ENCODE assay signal across 1 cellular context in the genomic region with DNA sequence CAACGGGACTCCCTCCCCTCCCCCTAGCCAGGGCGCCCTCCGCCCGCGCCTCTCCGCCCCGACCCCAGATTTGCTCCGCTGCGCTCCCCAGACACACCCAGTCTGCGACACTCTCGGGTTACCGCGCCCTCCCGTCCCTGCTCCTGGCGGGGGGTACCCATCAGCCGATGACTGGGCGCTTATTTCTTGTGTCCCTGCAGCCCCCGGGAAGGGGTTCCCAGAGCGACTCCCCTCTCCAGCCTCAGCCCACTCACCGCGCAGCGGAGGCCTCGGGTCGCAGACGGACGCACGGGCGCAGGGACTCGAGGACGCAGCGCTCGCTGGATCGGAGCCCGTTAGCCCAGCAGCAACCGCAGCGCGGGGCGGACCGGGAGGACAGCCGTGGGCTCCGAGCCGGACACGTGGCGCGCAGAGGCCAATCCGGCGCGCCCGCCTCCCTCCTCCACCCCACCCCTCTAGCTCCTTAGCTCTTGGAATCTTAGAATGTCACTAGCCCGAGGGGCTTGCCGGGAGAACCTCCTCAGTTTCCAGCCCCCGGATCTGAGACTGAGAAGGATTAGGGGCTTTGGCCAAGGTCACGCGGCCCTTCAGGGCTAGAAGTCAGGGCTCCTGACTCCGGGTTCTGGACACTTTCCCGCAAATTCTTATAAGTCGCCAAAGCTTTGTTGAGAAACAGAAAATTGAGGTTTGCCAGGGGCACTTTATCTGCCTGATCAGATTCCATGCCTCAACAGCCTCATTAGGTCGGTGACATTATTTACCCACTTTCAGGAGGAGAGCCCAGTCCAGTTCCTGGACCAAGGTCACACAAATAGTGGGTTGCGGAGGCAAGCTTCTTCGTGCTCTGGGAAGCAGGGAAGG.
TF ChIP-seq lines count a peak whose summit lies in the region.

A gene (minus strand): TSS at position 354 of the 861 bp plus-strand sequence. CDS start 9,878 bp downstream, outside the sequence.

TF ChIP-seq in K562, 482 proteins besides CTCF, POLR2A, EP300 and RAD21 (continued from another document and continues in another):
- TF ChIP-seq, protein P1, sequence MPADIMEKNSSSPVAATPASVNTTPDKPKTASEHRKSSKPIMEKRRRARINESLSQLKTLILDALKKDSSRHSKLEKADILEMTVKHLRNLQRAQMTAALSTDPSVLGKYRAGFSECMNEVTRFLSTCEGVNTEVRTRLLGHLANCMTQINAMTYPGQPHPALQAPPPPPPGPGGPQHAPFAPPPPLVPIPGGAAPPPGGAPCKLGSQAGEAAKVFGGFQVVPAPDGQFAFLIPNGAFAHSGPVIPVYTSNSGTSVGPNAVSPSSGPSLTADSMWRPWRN (IDR thresholded peaks at IDR 0.05; ENCODE audit: low read depth) = no peak
- TF ChIP-seq, protein P2, sequence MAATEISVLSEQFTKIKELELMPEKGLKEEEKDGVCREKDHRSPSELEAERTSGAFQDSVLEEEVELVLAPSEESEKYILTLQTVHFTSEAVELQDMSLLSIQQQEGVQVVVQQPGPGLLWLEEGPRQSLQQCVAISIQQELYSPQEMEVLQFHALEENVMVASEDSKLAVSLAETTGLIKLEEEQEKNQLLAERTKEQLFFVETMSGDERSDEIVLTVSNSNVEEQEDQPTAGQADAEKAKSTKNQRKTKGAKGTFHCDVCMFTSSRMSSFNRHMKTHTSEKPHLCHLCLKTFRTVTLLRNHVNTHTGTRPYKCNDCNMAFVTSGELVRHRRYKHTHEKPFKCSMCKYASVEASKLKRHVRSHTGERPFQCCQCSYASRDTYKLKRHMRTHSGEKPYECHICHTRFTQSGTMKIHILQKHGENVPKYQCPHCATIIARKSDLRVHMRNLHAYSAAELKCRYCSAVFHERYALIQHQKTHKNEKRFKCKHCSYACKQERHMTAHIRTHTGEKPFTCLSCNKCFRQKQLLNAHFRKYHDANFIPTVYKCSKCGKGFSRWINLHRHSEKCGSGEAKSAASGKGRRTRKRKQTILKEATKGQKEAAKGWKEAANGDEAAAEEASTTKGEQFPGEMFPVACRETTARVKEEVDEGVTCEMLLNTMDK (IDR thresholded peaks at IDR 0.05; ENCODE audit: borderline replicate concordance, insufficient read depth, low read depth, low read length, poor library complexity, severe bottlenecking) = no peak
- TF ChIP-seq, protein P3, sequence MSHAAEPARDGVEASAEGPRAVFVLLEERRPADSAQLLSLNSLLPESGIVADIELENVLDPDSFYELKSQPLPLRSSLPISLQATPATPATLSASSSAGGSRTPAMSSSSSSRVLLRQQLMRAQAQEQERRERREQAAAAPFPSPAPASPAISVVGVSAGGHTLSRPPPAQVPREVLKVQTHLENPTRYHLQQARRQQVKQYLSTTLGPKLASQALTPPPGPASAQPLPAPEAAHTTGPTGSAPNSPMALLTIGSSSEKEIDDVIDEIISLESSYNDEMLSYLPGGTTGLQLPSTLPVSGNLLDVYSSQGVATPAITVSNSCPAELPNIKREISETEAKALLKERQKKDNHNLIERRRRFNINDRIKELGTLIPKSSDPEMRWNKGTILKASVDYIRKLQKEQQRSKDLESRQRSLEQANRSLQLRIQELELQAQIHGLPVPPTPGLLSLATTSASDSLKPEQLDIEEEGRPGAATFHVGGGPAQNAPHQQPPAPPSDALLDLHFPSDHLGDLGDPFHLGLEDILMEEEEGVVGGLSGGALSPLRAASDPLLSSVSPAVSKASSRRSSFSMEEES (CRISPR knock-in tag; IDR thresholded peaks at IDR 0.05) = no peak
- TF ChIP-seq RCOR1 (IDR thresholded peaks at IDR 0.05; ENCODE audit: borderline replicate concordance in 1 of 2, low read depth in 2 of 2, low read length in 2 of 2) (peak in 1 of 2 experiments; percentile 35; a peak in 1 of 4 replicates), ZNF253 (CRISPR knock-in tag; conservative IDR thresholded peaks at IDR 0.05) (no peak), POLR2AphosphoS5 (IDR thresholded peaks at IDR 0.05; ENCODE audit: control insufficient read depth, insufficient read depth, low read depth, low read length) (no peak), HDGF (IDR thresholded peaks at IDR 0.05) (no peak), KDM1A (IDR thresholded peaks at IDR 0.05) (no peak), STAT5B (CRISPR knock-in tag; IDR thresholded peaks at IDR 0.05) (no peak), POLR3A (IDR thresholded peaks at IDR 0.05; ENCODE audit: borderline replicate concordance, extremely low read depth, insufficient read depth, insufficient read length) (no peak), TAF9B (IDR thresholded peaks at IDR 0.05; ENCODE audit: partially characterized antibody) (no peak), NEUROD1 (IDR thresholded peaks at IDR 0.05; ENCODE audit: borderline replicate concordance, low read depth, low read length, partially characterized antibody) (no peak), CBX2 (IDR thresholded peaks at IDR 0.05; ENCODE audit: insufficient read depth, low read length, poor library complexity, severe bottlenecking) (no peak), RBM39 (optimal IDR thresholded peaks at IDR 0.05; ENCODE audit: low read depth, low read length) (no peak), KAT8 (IDR thresholded peaks at IDR 0.05; ENCODE audit: low read depth) (no peak), GATAD2A (IDR thresholded peaks at IDR 0.05) (peak; percentile 35; the same call in 1 of the 2 replicates), TCF7 (IDR thresholded peaks at IDR 0.05; ENCODE audit: borderline replicate concordance) (no peak), MCM3 (IDR thresholded peaks at IDR 0.05) (no peak), SRSF1 (IDR thresholded peaks at IDR 0.05; ENCODE audit: low read depth, low read length) (no peak), ILK (tag; IDR thresholded peaks at IDR 0.05; ENCODE audit: borderline replicate concordance, low read depth) (no peak), SUPT5H (IDR thresholded peaks at IDR 0.05) (no peak), ZBTB1 (CRISPR knock-in tag; IDR thresholded peaks at IDR 0.05; ENCODE audit: borderline replicate concordance, low read depth) (peak; percentile 52), IRF2 (CRISPR knock-in tag; IDR thresholded peaks at IDR 0.05) (no peak), ZFP1 (CRISPR knock-in tag; IDR thresholded peaks at IDR 0.05) (no peak), ZC3H8 (IDR thresholded peaks at IDR 0.05) (no peak), ZNF695 (CRISPR knock-in tag; IDR thresholded peaks at IDR 0.05) (no peak), RBFOX2 (IDR thresholded peaks at IDR 0.05; ENCODE audit: low read depth, low read length) (peak; percentile 66), ZNF408 (CRISPR knock-in tag; IDR thresholded peaks at IDR 0.05; ENCODE audit: low read depth) (no peak), NCOA2 (IDR thresholded peaks at IDR 0.05; ENCODE audit: partially characterized antibody in 2 of 2) (no peak), SMARCB1 (IDR thresholded peaks at IDR 0.05; ENCODE audit: insufficient read length, low read depth) (no peak)
- TF ChIP-seq, protein P4, sequence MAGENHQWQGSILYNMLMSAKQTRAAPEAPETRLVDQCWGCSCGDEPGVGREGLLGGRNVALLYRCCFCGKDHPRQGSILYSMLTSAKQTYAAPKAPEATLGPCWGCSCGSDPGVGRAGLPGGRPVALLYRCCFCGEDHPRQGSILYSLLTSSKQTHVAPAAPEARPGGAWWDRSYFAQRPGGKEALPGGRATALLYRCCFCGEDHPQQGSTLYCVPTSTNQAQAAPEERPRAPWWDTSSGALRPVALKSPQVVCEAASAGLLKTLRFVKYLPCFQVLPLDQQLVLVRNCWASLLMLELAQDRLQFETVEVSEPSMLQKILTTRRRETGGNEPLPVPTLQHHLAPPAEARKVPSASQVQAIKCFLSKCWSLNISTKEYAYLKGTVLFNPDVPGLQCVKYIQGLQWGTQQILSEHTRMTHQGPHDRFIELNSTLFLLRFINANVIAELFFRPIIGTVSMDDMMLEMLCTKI (IDR thresholded peaks at IDR 0.05; ENCODE audit: partially characterized antibody) = no peak
- TF ChIP-seq, protein P5, sequence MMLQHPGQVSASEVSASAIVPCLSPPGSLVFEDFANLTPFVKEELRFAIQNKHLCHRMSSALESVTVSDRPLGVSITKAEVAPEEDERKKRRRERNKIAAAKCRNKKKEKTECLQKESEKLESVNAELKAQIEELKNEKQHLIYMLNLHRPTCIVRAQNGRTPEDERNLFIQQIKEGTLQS (IDR thresholded peaks at IDR 0.05) = no peak
- TF ChIP-seq, protein P5 (CRISPR knock-in tag; conservative IDR thresholded peaks at IDR 0.05) = no peak
- TF ChIP-seq, protein P6, sequence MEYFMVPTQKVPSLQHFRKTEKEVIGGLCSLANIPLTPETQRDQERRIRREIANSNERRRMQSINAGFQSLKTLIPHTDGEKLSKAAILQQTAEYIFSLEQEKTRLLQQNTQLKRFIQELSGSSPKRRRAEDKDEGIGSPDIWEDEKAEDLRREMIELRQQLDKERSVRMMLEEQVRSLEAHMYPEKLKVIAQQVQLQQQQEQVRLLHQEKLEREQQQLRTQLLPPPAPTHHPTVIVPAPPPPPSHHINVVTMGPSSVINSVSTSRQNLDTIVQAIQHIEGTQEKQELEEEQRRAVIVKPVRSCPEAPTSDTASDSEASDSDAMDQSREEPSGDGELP (CRISPR knock-in tag; IDR thresholded peaks at IDR 0.05; ENCODE audit: borderline replicate concordance) = peak; percentile 74; the same call in 1 of the 2 replicates
- TF ChIP-seq, protein P7, sequence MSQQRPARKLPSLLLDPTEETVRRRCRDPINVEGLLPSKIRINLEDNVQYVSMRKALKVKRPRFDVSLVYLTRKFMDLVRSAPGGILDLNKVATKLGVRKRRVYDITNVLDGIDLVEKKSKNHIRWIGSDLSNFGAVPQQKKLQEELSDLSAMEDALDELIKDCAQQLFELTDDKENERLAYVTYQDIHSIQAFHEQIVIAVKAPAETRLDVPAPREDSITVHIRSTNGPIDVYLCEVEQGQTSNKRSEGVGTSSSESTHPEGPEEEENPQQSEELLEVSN (IDR thresholded peaks at IDR 0.05; ENCODE audit: borderline replicate concordance in 1 of 2, extremely low read depth in 1 of 2, insufficient read depth in 1 of 2, insufficient read length in 1 of 2, low read depth in 1 of 2, low read length in 1 of 2, poor library complexity in 1 of 2, severe bottlenecking in 1 of 2) = peak; percentile 91 to 98
- TF ChIP-seq, protein P8, sequence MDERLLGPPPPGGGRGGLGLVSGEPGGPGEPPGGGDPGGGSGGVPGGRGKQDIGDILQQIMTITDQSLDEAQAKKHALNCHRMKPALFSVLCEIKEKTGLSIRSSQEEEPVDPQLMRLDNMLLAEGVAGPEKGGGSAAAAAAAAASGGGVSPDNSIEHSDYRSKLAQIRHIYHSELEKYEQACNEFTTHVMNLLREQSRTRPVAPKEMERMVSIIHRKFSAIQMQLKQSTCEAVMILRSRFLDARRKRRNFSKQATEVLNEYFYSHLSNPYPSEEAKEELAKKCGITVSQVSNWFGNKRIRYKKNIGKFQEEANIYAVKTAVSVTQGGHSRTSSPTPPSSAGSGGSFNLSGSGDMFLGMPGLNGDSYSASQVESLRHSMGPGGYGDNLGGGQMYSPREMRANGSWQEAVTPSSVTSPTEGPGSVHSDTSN (CRISPR knock-in tag; IDR thresholded peaks at IDR 0.05; ENCODE audit: low read depth) = no peak
- TF ChIP-seq, protein P8 (tag; conservative IDR thresholded peaks at IDR 0.05; ENCODE audit: low read depth) = no peak
- TF ChIP-seq, protein P9, sequence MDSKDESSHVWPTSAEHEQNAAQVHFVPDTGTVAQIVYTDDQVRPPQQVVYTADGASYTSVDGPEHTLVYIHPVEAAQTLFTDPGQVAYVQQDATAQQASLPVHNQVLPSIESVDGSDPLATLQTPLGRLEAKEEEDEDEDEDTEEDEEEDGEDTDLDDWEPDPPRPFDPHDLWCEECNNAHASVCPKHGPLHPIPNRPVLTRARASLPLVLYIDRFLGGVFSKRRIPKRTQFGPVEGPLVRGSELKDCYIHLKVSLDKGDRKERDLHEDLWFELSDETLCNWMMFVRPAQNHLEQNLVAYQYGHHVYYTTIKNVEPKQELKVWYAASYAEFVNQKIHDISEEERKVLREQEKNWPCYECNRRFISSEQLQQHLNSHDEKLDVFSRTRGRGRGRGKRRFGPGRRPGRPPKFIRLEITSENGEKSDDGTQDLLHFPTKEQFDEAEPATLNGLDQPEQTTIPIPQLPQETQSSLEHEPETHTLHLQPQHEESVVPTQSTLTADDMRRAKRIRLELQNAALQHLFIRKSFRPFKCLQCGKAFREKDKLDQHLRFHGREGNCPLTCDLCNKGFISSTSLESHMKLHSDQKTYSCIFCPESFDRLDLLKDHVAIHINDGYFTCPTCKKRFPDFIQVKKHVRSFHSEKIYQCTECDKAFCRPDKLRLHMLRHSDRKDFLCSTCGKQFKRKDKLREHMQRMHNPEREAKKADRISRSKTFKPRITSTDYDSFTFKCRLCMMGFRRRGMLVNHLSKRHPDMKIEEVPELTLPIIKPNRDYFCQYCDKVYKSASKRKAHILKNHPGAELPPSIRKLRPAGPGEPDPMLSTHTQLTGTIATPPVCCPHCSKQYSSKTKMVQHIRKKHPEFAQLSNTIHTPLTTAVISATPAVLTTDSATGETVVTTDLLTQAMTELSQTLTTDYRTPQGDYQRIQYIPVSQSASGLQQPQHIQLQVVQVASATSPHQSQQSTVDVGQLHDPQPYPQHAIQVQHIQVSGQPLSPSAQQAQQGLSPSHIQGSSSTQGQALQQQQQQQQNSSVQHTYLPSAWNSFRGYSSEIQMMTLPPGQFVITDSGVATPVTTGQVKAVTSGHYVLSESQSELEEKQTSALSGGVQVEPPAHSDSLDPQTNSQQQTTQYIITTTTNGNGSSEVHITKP (IDR thresholded peaks at IDR 0.05; ENCODE audit: partially characterized antibody) = no peak
- TF ChIP-seq, protein P10, sequence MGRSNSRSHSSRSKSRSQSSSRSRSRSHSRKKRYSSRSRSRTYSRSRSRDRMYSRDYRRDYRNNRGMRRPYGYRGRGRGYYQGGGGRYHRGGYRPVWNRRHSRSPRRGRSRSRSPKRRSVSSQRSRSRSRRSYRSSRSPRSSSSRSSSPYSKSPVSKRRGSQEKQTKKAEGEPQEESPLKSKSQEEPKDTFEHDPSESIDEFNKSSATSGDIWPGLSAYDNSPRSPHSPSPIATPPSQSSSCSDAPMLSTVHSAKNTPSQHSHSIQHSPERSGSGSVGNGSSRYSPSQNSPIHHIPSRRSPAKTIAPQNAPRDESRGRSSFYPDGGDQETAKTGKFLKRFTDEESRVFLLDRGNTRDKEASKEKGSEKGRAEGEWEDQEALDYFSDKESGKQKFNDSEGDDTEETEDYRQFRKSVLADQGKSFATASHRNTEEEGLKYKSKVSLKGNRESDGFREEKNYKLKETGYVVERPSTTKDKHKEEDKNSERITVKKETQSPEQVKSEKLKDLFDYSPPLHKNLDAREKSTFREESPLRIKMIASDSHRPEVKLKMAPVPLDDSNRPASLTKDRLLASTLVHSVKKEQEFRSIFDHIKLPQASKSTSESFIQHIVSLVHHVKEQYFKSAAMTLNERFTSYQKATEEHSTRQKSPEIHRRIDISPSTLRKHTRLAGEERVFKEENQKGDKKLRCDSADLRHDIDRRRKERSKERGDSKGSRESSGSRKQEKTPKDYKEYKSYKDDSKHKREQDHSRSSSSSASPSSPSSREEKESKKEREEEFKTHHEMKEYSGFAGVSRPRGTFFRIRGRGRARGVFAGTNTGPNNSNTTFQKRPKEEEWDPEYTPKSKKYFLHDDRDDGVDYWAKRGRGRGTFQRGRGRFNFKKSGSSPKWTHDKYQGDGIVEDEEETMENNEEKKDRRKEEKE (IDR thresholded peaks at IDR 0.05; ENCODE audit: borderline replicate concordance in 1 of 2, control insufficient read depth in 1 of 2, low read depth in 2 of 2, low read length in 1 of 2) = no peak
